In genomic region chr12:49451468-49452259, GRCh38 we compare ENCODE assay signal across 1 cellular context.
TF ChIP-seq lines count a peak whose summit lies in the region.

No MANE protein-coding gene starts in this region.

TF ChIP-seq in SK-N-SH, 30 proteins besides CTCF, POLR2A, EP300 and RAD21 (continued from another document):
- TF ChIP-seq IRF3 (IDR thresholded peaks at IDR 0.05; ENCODE audit: low read depth, low read length): no peak
- no peak for TF ChIP-seq TAF1 (IDR thresholded peaks at IDR 0.05; ENCODE audit: borderline replicate concordance, low read depth, low read length)
- TF ChIP-seq NRF1 (IDR thresholded peaks at IDR 0.05; ENCODE audit: low read depth, low read length): no peak
- TF ChIP-seq MEF2A (IDR thresholded peaks at IDR 0.05; ENCODE audit: borderline replicate concordance, low read depth): no peak
- TF ChIP-seq FOXJ3 (CRISPR knock-in tag; IDR thresholded peaks at IDR 0.05): no peak
- no peak for TF ChIP-seq TEAD4 (IDR thresholded peaks at IDR 0.05; ENCODE audit: borderline replicate concordance, insufficient read depth)
- TF ChIP-seq GATA2 (CRISPR knock-in tag; IDR thresholded peaks at IDR 0.05): no peak
- TF ChIP-seq TCF12 (IDR thresholded peaks at IDR 0.05): no peak
